Comparison of ENCODE assay signal across 10 cellular contexts in the genomic region with DNA sequence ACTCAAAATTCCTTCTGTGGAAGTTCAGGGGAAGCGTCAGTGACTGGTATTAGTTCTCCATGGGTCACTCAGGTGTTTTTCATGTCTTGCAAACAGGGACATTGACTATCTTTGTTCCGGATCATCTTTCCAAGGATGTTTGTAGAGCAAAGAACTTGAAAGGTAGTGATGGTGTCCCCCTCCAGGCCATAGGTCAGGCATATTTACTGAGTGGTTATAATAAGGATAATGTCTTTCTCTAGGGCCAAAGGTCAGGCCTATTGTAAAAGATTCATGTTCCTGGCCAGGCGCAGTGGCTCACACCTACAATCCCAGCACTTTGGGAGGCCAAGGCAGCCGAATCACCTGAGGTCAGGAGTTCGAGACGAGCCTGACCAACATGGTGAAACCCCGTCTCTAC.
"Had no signal": no experiment of that assay in that cellular context is flagged by ENCODE, and none has a peak within 500 bp of the region (broad histone marks: within the 10 kb centered on the region; RNA-seq: fewer than 3 reads in every experiment).

No MANE protein-coding gene starts in this region.

- H3K9me3 ChIP-seq: HAP-1 had no signal

- H3K9ac ChIP-seq: GM23248 had no signal

- ATAC-seq: HCT116, K562 had no signal

- H3K36me3 ChIP-seq: HAP-1 had no signal

- H3K27ac ChIP-seq: GM23248, HL-60 had no signal

- H3K4me3 ChIP-seq: GM23248, HAP-1, K562 had no signal

- H3K4me1 ChIP-seq: HAP-1 had no signal

- DNase-seq: GM23248, GOT3, H7, HFFc6, IMR-90, KG1 had no signal
